9 cellular contexts compared by ENCODE assay signal in the genomic region with DNA sequence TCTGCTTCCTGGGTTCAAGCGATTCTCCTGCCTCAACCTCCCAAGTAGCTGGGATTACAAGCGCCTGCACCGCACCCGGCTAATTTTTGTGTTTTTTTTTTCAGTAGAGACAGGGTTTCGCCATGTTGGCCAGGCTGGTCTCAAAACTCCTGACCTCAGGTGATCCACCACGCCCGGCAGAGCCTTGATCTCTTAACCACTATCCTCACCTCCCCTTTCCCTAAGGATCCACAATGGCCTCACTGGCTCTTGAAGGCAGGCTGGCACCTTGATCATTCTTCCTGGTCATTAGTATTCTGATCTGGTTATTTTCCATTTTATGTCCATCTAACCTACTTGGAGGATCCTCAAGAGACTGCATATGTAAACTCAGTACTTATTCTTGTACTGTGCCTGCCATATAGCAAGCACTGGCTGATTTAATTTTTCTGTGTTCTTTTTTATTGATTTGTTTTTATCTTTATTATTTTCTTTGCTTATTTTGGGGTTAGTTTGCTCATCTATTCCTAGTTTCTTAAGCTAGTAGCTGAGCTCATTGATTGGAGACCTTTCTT. TPM values are rescaled to one million over a fixed set of nuclear protein-coding genes. Genes with fewer than 3 reads are reported as not detected.
DNase-seq lines count a peak whose midpoint lies in the region; ATAC-seq and TF ChIP-seq lines count a peak whose summit lies in the region.
"Had no signal": no experiment of that assay in that cellular context is flagged by ENCODE, and none has a peak within 500 bp of the region (broad histone marks: within the 10 kb centered on the region; RNA-seq: fewer than 3 reads in every experiment).

No MANE protein-coding gene starts in this region.

- H3K79me2 ChIP-seq in GM23248 (ENCODE audit: insufficient read depth) = peaks cover 30% of the 10 kb centered on the region

- POLR2A ChIA-PET in CD4-positive, alpha-beta T cell (lab: Charles Lee) = interaction anchor here (0.7 to 1.5 kb wide), 3 partner anchors 29 to 240 kb away, joined by 3 to 8 read pairs (median 4); no protein-coding TSS in a partner anchor
- POLR2A ChIA-PET in activated B cell treated with CpG ODN at 0.5 μM for 24 hours (lab: Charles Lee) = interaction anchor here (0.7 to 10.6 kb wide), 11 partner anchors 42 to 266 kb away, joined by 3 to 190 read pairs (median 6); a partner anchor contains a TSS

- H2AFZ ChIP-seq in GM23248 = no peak overlapping the region

- TF ChIP-seq CTCF in CD4-positive, alpha-beta T cell (IDR thresholded peaks at IDR 0.05) = no peak
- TF ChIP-seq CTCF in activated B cell treated with CpG ODN at 0.5 μM for 24 hours (IDR thresholded peaks at IDR 0.05) = no peak
- TF ChIP-seq CTCF in BE2C (IDR thresholded peaks at IDR 0.05; ENCODE audit: low read depth, low read length) = no peak

- in situ Hi-C loops in GM23248 (cut with MboI) = no loop called here

- no peaks in the 10 kb centered on the region for H3K9me3 Mint-ChIP-seq in CD4-positive, alpha-beta T cell
- H3K9me3 Mint-ChIP-seq in activated B cell treated with CpG ODN at 0.5 μM for 24 hours (no peaks in the 10 kb centered on the region), immature natural killer cell (no peaks in the 10 kb centered on the region)

- H3K36me3 Mint-ChIP-seq in CD4-positive, alpha-beta T cell (ENCODE audit: low read depth) = peaks cover 71% of the 10 kb centered on the region
- H3K36me3 Mint-ChIP-seq in activated B cell treated with CpG ODN at 0.5 μM for 24 hours (ENCODE audit: low read depth) (peaks cover 76% of the 10 kb centered on the region), immature natural killer cell (peaks cover 12 to 36% (median 32%) of the 10 kb centered on the region in 3 donors)

- no peaks in the 10 kb centered on the region for H3K27me3 ChIP-seq in CD4-positive, alpha-beta T cell (ENCODE audit: control insufficient read depth, insufficient read depth, low read length)
- no peaks in the 10 kb centered on the region for H3K27me3 ChIP-seq in GM23248 (replicated peaks; ENCODE audit: insufficient read depth)
- H3K27me3 ChIP-seq in BE2C = no peaks in the 10 kb centered on the region

- H4K20me1 ChIP-seq in GM23248 (ENCODE audit: insufficient read depth) = peaks cover 12% of the 10 kb centered on the region; the same call in 1 of the 2 replicates

- ATAC-seq in CD4-positive, alpha-beta T cell (ENCODE audit: poor library complexity) = no peak
- no peak for ATAC-seq in activated B cell treated with CpG ODN at 0.5 μM for 24 hours (ENCODE audit: low read depth)
- no peak for ATAC-seq in GM21619 (IDR thresholded peaks at IDR 0.05; ENCODE audit: unreplicated experiment)
- no peak for ATAC-seq in HG02885 (IDR thresholded peaks at IDR 0.05; ENCODE audit: poor library complexity, unreplicated experiment)

- intact Hi-C loops in CD4-positive, alpha-beta T cell (cut with DNase I, micrococcal nuclease) = no loop called here
- intact Hi-C loops in activated B cell treated with CpG ODN at 0.5 μM for 24 hours (cut with micrococcal nuclease) = no loop called here

- H3K27ac ChIP-seq in CD4-positive, alpha-beta T cell (ENCODE audit: low read depth, low read length) = no peak overlapping the region
- H3K27ac ChIP-seq in GM23248 = peak overlapping the region; percentile 13

- peak overlapping the region; percentile 66 for H3K4me3 Mint-ChIP-seq in CD4-positive, alpha-beta T cell
- H3K4me3 Mint-ChIP-seq in activated B cell treated with CpG ODN at 0.5 μM for 24 hours = peak overlapping the region; percentile 98
- peak overlapping the region; percentile 14 to 74 (median 40) for H3K4me3 Mint-ChIP-seq in immature natural killer cell

- peaks cover 94% of the 10 kb centered on the region for H3F3A ChIP-seq in GM23248 (ENCODE audit: insufficient read depth)

- H3K4me3 ChIP-seq in GM23248 (no peak overlapping the region), BE2C (ENCODE audit: low read depth, low read length) (no peak overlapping the region)

- WGBS in GM23248 (ENCODE audit: low coverage in 1 of 2, low lambda C conversion rate in 2 of 2, missing lambda C conversion rate in 2 of 2), 2 experiments = 93 to 100% methylated on average over 4 to 7 of the region's 7 CpGs

- H3K4me1 Mint-ChIP-seq in CD4-positive, alpha-beta T cell (ENCODE audit: low read depth) = peaks cover 54% of the 10 kb centered on the region
- H3K4me1 Mint-ChIP-seq in activated B cell treated with CpG ODN at 0.5 μM for 24 hours (peaks cover 45% of the 10 kb centered on the region), immature natural killer cell (peaks cover 52 to 58% of the 10 kb centered on the region in 2 donors)

- no peak for DNase-seq in CD4-positive, alpha-beta T cell
- DNase-seq in GM23248 = peak; percentile 15
- DNase-seq in activated B cell treated with CpG ODN at 0.5 μM for 24 hours = no peak
- no peak for DNase-seq in immature natural killer cell
- DNase-seq in BE2C = no peak
- DNase-seq in NCI-H748 treated with DMSO at 0.1 percent for 48 hours (lab: John Stamatoyannopoulos, UW) = no peak
- DNase-seq: Right ventricle myocardium superior had no signal

- CTCF ChIA-PET in CD4-positive, alpha-beta T cell (lab: Charles Lee) = no interaction called here
- CTCF ChIA-PET in activated B cell treated with CpG ODN at 0.5 μM for 24 hours (lab: Charles Lee) = interaction anchor here (2.5 kb wide), 1 partner anchor 91 kb away, joined by 6 read pairs; no protein-coding TSS in a partner anchor

- no peak overlapping the region for H3K4me2 ChIP-seq in GM23248 (ENCODE audit: unreplicated experiment)

- H3K36me3 ChIP-seq in GM23248 (ENCODE audit: low read depth) (peaks cover 57% of the 10 kb centered on the region), BE2C (peaks cover 62% of the 10 kb centered on the region)

- H3K4me1 ChIP-seq in GM23248 (ENCODE audit: insufficient read depth) = peaks cover 20% of the 10 kb centered on the region
- H3K4me1 ChIP-seq in BE2C = no peaks in the 10 kb centered on the region

- no peaks in the 10 kb centered on the region for H3K9me3 ChIP-seq in CD4-positive, alpha-beta T cell (ENCODE audit: control insufficient read depth, low read length)
- H3K9me3 ChIP-seq in GM23248 (ENCODE audit: low read depth) = no peaks in the 10 kb centered on the region
- no peaks in the 10 kb centered on the region for H3K9me3 ChIP-seq in BE2C

- no peaks in the 10 kb centered on the region for H3K9me2 ChIP-seq in GM23248 (ENCODE audit: insufficient read depth)

- H3K27ac Mint-ChIP-seq in CD4-positive, alpha-beta T cell = peak overlapping the region; percentile 73
- H3K27ac Mint-ChIP-seq in activated B cell treated with CpG ODN at 0.5 μM for 24 hours = peak overlapping the region; percentile 82
- H3K27ac Mint-ChIP-seq in immature natural killer cell = peak overlapping the region; percentile 13 to 89 (median 77)

- no peak overlapping the region for H3K9ac ChIP-seq in GM23248

- H3K27me3 Mint-ChIP-seq in CD4-positive, alpha-beta T cell = no peaks in the 10 kb centered on the region
- H3K27me3 Mint-ChIP-seq in activated B cell treated with CpG ODN at 0.5 μM for 24 hours = no peaks in the 10 kb centered on the region
- H3K27me3 Mint-ChIP-seq in immature natural killer cell (ENCODE audit: low read depth in 3 of 3) = peaks cover 0 to 13% (median 1%) of the 10 kb centered on the region in 3 donors

RNA-seq across cellular contexts. Expression of a gene that starts 6.3 kb away (rescaled TPM):
- 1 to 10 TPM; 8.5 to 9.9 TPM for total RNA-seq in CD4-positive, alpha-beta T cell
- 27.0 and 31.7 TPM in 2 replicates for total RNA-seq in GM23248 (2014; rRNA removed; shearing (Covaris generic))
- polyA plus RNA-seq in GM23248 (2016; fragmentation: Nextera tagmentation; extraction: Ambion mirVana) (17.5 and 17.9 TPM in 2 replicates), immature natural killer cell (10 to 100 TPM; 11.4 to 16.0 (median 12.4) TPM)
- total RNA-seq in activated B cell treated with CpG ODN at 0.5 μM for 24 hours = 45.2 and 47.5 TPM in 2 replicates
- polyA plus RNA-seq in BE2C (2012; ENCODE audit: insufficient read depth, insufficient read length, low read depth) = 29.6 TPM

RNA-seq across cellular contexts. Expression of a gene that starts 40.8 kb away (rescaled TPM):
- 10 to 100 TPM; 21.4 to 24.2 TPM for total RNA-seq in CD4-positive, alpha-beta T cell
- 21.9 and 22.0 TPM in 2 replicates for total RNA-seq in GM23248 (2014; rRNA removed; shearing (Covaris generic))
- polyA plus RNA-seq in GM23248 (2016; fragmentation: Nextera tagmentation; extraction: Ambion mirVana) = 26.6 and 27.4 TPM in 2 replicates
- total RNA-seq in activated B cell treated with CpG ODN at 0.5 μM for 24 hours = 36.9 and 42.0 TPM in 2 replicates
- 10 to 100 TPM; 31.2 to 42.7 (median 37.8) TPM for polyA plus RNA-seq in immature natural killer cell
- 8.5 TPM for polyA plus RNA-seq in BE2C (2012; ENCODE audit: insufficient read depth, insufficient read length, low read depth)

Comparison
In these comparisons a context has a peak if more than half of its experiments do, and no peak if none do; other contexts are left out.
1. H3K4me3 Mint-ChIP-seq: peak in every context shown above with its lines; median percentile 98 in activated B cell treated with CpG ODN at 0.5 μM for 24 hours; 66 in CD4-positive, alpha-beta T cell; 40 in immature natural killer cell.